1 cellular context compared by ENCODE assay signal in genomic region chr13:19958119-19959111, GRCh38.
TF ChIP-seq lines count a peak whose summit lies in the region.

Gene ZMYM2 (plus strand): TSS chr13:19958727. CDS start chr13:19993073, 34,346 bp downstream.

TF ChIP-seq in K562, 482 proteins besides CTCF, POLR2A, EP300 and RAD21 (continued from another document and continues in another):
- TF ChIP-seq, protein P1, sequence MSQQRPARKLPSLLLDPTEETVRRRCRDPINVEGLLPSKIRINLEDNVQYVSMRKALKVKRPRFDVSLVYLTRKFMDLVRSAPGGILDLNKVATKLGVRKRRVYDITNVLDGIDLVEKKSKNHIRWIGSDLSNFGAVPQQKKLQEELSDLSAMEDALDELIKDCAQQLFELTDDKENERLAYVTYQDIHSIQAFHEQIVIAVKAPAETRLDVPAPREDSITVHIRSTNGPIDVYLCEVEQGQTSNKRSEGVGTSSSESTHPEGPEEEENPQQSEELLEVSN (IDR thresholded peaks at IDR 0.05; ENCODE audit: borderline replicate concordance in 1 of 2, extremely low read depth in 1 of 2, insufficient read depth in 1 of 2, insufficient read length in 1 of 2, low read depth in 1 of 2, low read length in 1 of 2, poor library complexity in 1 of 2, severe bottlenecking in 1 of 2) = peak in 1 of 2 experiments; percentile 72
- TF ChIP-seq PCBP1 (IDR thresholded peaks at IDR 0.05; ENCODE audit: low read depth, low read length, poor library complexity, severe bottlenecking) = no peak
- no peak for TF ChIP-seq ZBTB8A (IDR thresholded peaks at IDR 0.05; ENCODE audit: partially characterized antibody)
- TF ChIP-seq ZBTB9 (CRISPR knock-in tag; IDR thresholded peaks at IDR 0.05) = no peak
- TF ChIP-seq HCFC1 (IDR thresholded peaks at IDR 0.05; ENCODE audit: low read depth, low read length) = no peak
- TF ChIP-seq SREBF2 (CRISPR knock-in tag; IDR thresholded peaks at IDR 0.05) = no peak
- peak in 2 of 3 experiments; percentile 22 to 65 for TF ChIP-seq YY1 (IDR thresholded peaks at IDR 0.05; ENCODE audit: borderline replicate concordance in 1 of 3, control insufficient read depth in 1 of 3, extremely low read depth in 1 of 3, insufficient read depth in 3 of 3, insufficient read length in 1 of 3, insufficient replicate concordance in 2 of 3, low read depth in 1 of 3, low read length in 2 of 3)
- no peak for TF ChIP-seq ZBTB34 (CRISPR knock-in tag; IDR thresholded peaks at IDR 0.05)
- 0 out of 2 replicates have a peak, but pooled peaks have one; percentile 27 for TF ChIP-seq NBN (IDR thresholded peaks at IDR 0.05; ENCODE audit: low read depth)
- no peak for TF ChIP-seq ZNF695 (CRISPR knock-in tag; IDR thresholded peaks at IDR 0.05)
- TF ChIP-seq, protein P2, sequence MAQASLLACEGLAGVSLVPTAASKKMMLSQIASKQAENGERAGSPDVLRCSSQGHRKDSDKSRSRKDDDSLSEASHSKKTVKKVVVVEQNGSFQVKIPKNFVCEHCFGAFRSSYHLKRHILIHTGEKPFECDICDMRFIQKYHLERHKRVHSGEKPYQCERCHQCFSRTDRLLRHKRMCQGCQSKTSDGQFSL (CRISPR knock-in tag; IDR thresholded peaks at IDR 0.05) = peak; percentile 87
- TF ChIP-seq, protein P2 (tag; IDR thresholded peaks at IDR 0.05) = peak in 1 of 2 experiments; percentile 83; a peak in 2 of 4 replicates
- no peak for TF ChIP-seq ZNF41 (CRISPR knock-in tag; conservative IDR thresholded peaks at IDR 0.05)
- TF ChIP-seq TAF1 (IDR thresholded peaks at IDR 0.05; ENCODE audit: control insufficient read depth, extremely low read depth, insufficient read depth, low read length, severe bottlenecking) = peak; percentile 58
- TF ChIP-seq PRDM10 (IDR thresholded peaks at IDR 0.05; ENCODE audit: partially characterized antibody) = no peak
- no peak for TF ChIP-seq THRAP3 (IDR thresholded peaks at IDR 0.05; ENCODE audit: borderline replicate concordance)
- no peak for TF ChIP-seq NR3C1 (CRISPR knock-in tag; IDR thresholded peaks at IDR 0.05)
- TF ChIP-seq RBM25 (IDR thresholded peaks at IDR 0.05; ENCODE audit: low read depth, low read length, severe bottlenecking) = peak; percentile 100
- TF ChIP-seq STAT6 (CRISPR knock-in tag; IDR thresholded peaks at IDR 0.05) = no peak
- no peak for TF ChIP-seq MXI1 (IDR thresholded peaks at IDR 0.05; ENCODE audit: low read depth, low read length)
- TF ChIP-seq, protein P3, sequence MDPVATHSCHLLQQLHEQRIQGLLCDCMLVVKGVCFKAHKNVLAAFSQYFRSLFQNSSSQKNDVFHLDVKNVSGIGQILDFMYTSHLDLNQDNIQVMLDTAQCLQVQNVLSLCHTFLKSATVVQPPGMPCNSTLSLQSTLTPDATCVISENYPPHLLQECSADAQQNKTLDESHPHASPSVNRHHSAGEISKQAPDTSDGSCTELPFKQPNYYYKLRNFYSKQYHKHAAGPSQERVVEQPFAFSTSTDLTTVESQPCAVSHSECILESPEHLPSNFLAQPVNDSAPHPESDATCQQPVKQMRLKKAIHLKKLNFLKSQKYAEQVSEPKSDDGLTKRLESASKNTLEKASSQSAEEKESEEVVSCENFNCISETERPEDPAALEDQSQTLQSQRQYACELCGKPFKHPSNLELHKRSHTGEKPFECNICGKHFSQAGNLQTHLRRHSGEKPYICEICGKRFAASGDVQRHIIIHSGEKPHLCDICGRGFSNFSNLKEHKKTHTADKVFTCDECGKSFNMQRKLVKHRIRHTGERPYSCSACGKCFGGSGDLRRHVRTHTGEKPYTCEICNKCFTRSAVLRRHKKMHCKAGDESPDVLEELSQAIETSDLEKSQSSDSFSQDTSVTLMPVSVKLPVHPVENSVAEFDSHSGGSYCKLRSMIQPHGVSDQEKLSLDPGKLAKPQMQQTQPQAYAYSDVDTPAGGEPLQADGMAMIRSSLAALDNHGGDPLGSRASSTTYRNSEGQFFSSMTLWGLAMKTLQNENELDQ (CRISPR knock-in tag; IDR thresholded peaks at IDR 0.05; ENCODE audit: borderline replicate concordance) = no peak
- TF ChIP-seq NRF1 (conservative IDR thresholded peaks at IDR 0.05 in 1 of 2, IDR thresholded peaks at IDR 0.05 in 1 of 2) = peak; percentile 61 to 69
- no peak for TF ChIP-seq XRCC5 (IDR thresholded peaks at IDR 0.05; ENCODE audit: low read depth, low read length)
- no peak for TF ChIP-seq RFX5 (IDR thresholded peaks at IDR 0.05; ENCODE audit: low read depth, low read length)
- no peak for TF ChIP-seq TARDBP (IDR thresholded peaks at IDR 0.05)
- no peak for TF ChIP-seq CEBPG (CRISPR knock-in tag; IDR thresholded peaks at IDR 0.05)
- TF ChIP-seq CEBPG (tag; conservative IDR thresholded peaks at IDR 0.05 in 1 of 2, IDR thresholded peaks at IDR 0.05 in 1 of 2) = no peak
- TF ChIP-seq C11orf30 (IDR thresholded peaks at IDR 0.05; ENCODE audit: low read depth) = no peak
- TF ChIP-seq ZFX (CRISPR knock-in tag; IDR thresholded peaks at IDR 0.05) = peak; percentile 47; the same call in 1 of the 2 replicates
- TF ChIP-seq ZNF444 (CRISPR knock-in tag; IDR thresholded peaks at IDR 0.05) = no peak
- no peak for TF ChIP-seq ZNF609 (CRISPR knock-in tag; IDR thresholded peaks at IDR 0.05; ENCODE audit: borderline replicate concordance)
- no peak for TF ChIP-seq SMAD3 (CRISPR knock-in tag; conservative IDR thresholded peaks at IDR 0.05)
- TF ChIP-seq GATAD2B (IDR thresholded peaks at IDR 0.05; ENCODE audit: borderline replicate concordance) = no peak
- TF ChIP-seq ZNF778 (CRISPR knock-in tag; IDR thresholded peaks at IDR 0.05) = no peak
- no peak for TF ChIP-seq CEBPB (tag; IDR thresholded peaks at IDR 0.05)
- peak in 1 of 2 experiments; percentile 28; a peak in 1 of 4 replicates for TF ChIP-seq KDM4B (IDR thresholded peaks at IDR 0.05; ENCODE audit: borderline replicate concordance in 2 of 2, low read depth in 1 of 2)
- peak; percentile 98 for TF ChIP-seq NFYB (IDR thresholded peaks at IDR 0.05; ENCODE audit: extremely low read depth, insufficient read length)
- peak; percentile 76 for TF ChIP-seq HNRNPLL (IDR thresholded peaks at IDR 0.05; ENCODE audit: low read depth, low read length, poor library complexity, severe bottlenecking)
- TF ChIP-seq CHD2 (IDR thresholded peaks at IDR 0.05; ENCODE audit: low read depth, low read length) = peak; percentile 89
- TF ChIP-seq THRA (IDR thresholded peaks at IDR 0.05) = no peak
- TF ChIP-seq KLF16 (IDR thresholded peaks at IDR 0.05) = no peak
- peak; percentile 81 for TF ChIP-seq RBFOX2 (IDR thresholded peaks at IDR 0.05; ENCODE audit: low read depth, low read length)
- TF ChIP-seq PHF8 (IDR thresholded peaks at IDR 0.05; ENCODE audit: borderline replicate concordance, low read length) = peak; percentile 44; the same call in 1 of the 2 replicates
